1 cellular context compared by ENCODE assay signal in the genomic region with DNA sequence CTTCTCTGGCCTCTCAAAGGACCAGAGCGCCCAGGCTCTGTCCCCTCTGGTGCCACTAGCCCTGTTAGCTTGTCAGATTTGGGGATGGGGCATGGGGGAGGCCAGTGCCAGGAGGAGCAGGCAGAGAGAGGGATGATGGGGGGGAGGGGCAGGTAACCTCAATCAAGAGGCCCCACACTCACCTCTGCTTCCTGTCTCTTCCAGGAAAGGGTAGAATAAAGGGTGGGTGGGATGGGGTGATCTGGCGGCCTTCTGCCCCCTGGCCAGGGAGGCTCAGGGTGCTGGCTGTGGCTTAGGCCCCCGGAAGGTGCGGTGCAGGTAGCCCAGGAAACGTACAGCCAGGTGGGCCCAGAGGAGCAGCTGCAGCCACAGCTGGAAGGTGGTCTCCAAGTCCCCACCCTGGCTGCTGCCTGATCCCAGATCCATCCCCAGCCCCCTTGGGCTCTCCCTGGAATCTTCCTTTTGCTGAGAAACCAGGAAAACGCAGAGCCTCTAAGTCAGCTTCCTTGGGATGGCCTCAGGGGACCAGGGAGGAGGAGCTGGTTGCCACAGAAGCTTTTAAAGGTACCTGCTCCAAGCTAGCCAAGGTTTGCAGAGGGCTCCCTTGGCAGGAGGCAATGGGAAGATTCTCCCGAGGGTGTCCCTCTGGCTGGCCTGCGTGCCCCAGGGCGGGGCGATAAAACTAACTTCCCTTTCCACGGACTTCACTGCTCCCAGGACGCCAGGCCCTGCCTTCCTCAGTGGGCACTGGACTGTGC.
TF ChIP-seq lines count a peak whose summit lies in the region.

No MANE protein-coding gene starts in this region.

TF ChIP-seq in HepG2, 621 proteins besides CTCF, POLR2A, EP300 and RAD21:
- TF ChIP-seq TAF15 (IDR thresholded peaks at IDR 0.05; ENCODE audit: low read depth, low read length, poor library complexity, severe bottlenecking) = no peak
- TF ChIP-seq HNRNPL (IDR thresholded peaks at IDR 0.05; ENCODE audit: low read depth, low read length) = no peak
